ENCODE assay signal across 28 cellular contexts in genomic region chr7:141671705-141672496, GRCh38. TPM values are rescaled to one million over a fixed set of nuclear protein-coding genes. Genes with fewer than 3 reads are reported as not detected.
A peak's percentile ranks its signal among the peaks of the same experiment; 100 is the strongest.
DNase-seq lines count a peak whose midpoint lies in the region; ATAC-seq, FAIRE-seq and TF ChIP-seq lines count a peak whose summit lies in the region.
"Had no signal": no experiment of that assay in that cellular context is flagged by ENCODE, and none has a peak within 500 bp of the region (broad histone marks: within the 10 kb centered on the region; RNA-seq: fewer than 3 reads in every experiment).

No MANE protein-coding gene starts in this region.

- TF ChIP-seq CTCF in esophagus squamous epithelium (IDR thresholded peaks at IDR 0.05) (no peak), upper lobe of right lung (IDR thresholded peaks at IDR 0.05) (no peak)

- H3K36me3 ChIP-seq in esophagus squamous epithelium (peaks cover 0 to 35% (median 0%) of the 10 kb centered on the region in 3 donors), upper lobe of right lung (peaks cover 32% of the 10 kb centered on the region), small intestine (ENCODE audit: control insufficient read depth in 2 of 2, insufficient read depth in 2 of 2, low read length in 2 of 2) (no peaks in the 10 kb centered on the region)
- H3K36me3 ChIP-seq: colonic mucosa, prostate gland had no signal

- CTCF ChIA-PET in activated naive CD4-positive, alpha-beta T cell treated with anti-CD3 and anti-CD28 coated beads, Interleukin-2, amount 10 ng/mL, durations not matched to agents 7 days and 5 days (lab: Charles Lee) = interaction anchor here (0.9 kb wide), 1 partner anchor 12 kb away, joined by 3 read pairs; no protein-coding TSS in a partner anchor

- 85 to 92% methylated on average over 7 of the region's 7 CpGs for WGBS in esophagus squamous epithelium, 2 donors
- WGBS in small intestine, 3 donors = 94 to 96% (median 95%) methylated on average over 7 of the region's 7 CpGs

- H3K4me1 ChIP-seq in esophagus squamous epithelium (peaks cover 13 to 52% (median 21%) of the 10 kb centered on the region in 3 donors), upper lobe of right lung (peaks cover 4% of the 10 kb centered on the region), small intestine (ENCODE audit: control insufficient read depth in 2 of 2, insufficient read depth in 1 of 2, low read depth in 1 of 2, low read length in 1 of 2) (no peaks in the 10 kb centered on the region)
- H3K4me1 ChIP-seq: colonic mucosa, prostate gland had no signal

- intact Hi-C loops in esophagus squamous epithelium (cut with DNase I) = no loop called here
- intact Hi-C loops in upper lobe of right lung (cut with DNase I) = no loop called here
- intact Hi-C loops in left colon (cut with DNase I, micrococcal nuclease) = no loop called here

- no peak for TF ChIP-seq POLR2A in esophagus squamous epithelium (IDR thresholded peaks at IDR 0.05)

- no peak overlapping the region for H3K4me3 ChIP-seq in esophagus squamous epithelium
- no peak overlapping the region for H3K4me3 ChIP-seq in upper lobe of right lung
- H3K4me3 ChIP-seq in small intestine (ENCODE audit: low read depth in 1 of 2, low read length in 2 of 2) = no peak overlapping the region
- H3K4me3 ChIP-seq: BLaER1 treated with 17β-estradiol and CSF1 and Interleukin-3, amounts not matched to agents 10 nM and 100 nM; colonic mucosa; GM23248; heart left ventricle; left ventricle myocardium inferior; prostate gland; SJSA1 had no signal

- no peak for FAIRE-seq in small intestine (lab: Jason Lieb, UNC)
- FAIRE-seq: GM12892, GM19239 had no signal

- no peak overlapping the region for H3K4me3 Mint-ChIP-seq in activated naive CD4-positive, alpha-beta T cell treated with anti-CD3 and anti-CD28 coated beads, Interleukin-2, amount 10 ng/mL, durations not matched to agents 7 days and 5 days
- H3K4me3 Mint-ChIP-seq: activated CD4-positive, alpha-beta memory T cell treated with anti-CD3 and anti-CD28 coated beads, Interleukin-2, amount 10 ng/mL, durations not matched to agents 7 days and 5 days; activated T-helper 1 cell treated with anti-CD3 and anti-CD28 coated beads, Interleukin-12 subunit alpha, Interleukin-12 subunit beta, Interleukin-2, Interleukin-4 antibody, amounts not matched to agents 30 ng/mL and 10 ng/mL and 1 ng/mL, durations not matched to agents 14 hours and 24 hours and 36 hours; endodermal cell; IgD-negative memory B cell; neural crest cell had no signal

- H3K9me3 ChIP-seq in esophagus squamous epithelium = no peaks in the 10 kb centered on the region
- H3K9me3 ChIP-seq in upper lobe of right lung = no peaks in the 10 kb centered on the region
- H3K9me3 ChIP-seq in small intestine (ENCODE audit: control insufficient read depth, low read depth) = no peaks in the 10 kb centered on the region
- H3K9me3 ChIP-seq: colonic mucosa, prostate gland, SJSA1 had no signal

- H3K27ac Mint-ChIP-seq in activated naive CD4-positive, alpha-beta T cell treated with anti-CD3 and anti-CD28 coated beads, Interleukin-2, amount 50 U/mL, for 72 hours = peak overlapping the region; percentile 24 to 60
- no peak overlapping the region for H3K27ac Mint-ChIP-seq in activated naive CD4-positive, alpha-beta T cell treated with anti-CD3 and anti-CD28 coated beads, Interleukin-2, amount 10 ng/mL, durations not matched to agents 7 days and 5 days
- H3K27ac Mint-ChIP-seq: activated CD4-positive, alpha-beta memory T cell treated with anti-CD3 and anti-CD28 coated beads, Interleukin-2, amount 10 ng/mL, durations not matched to agents 7 days and 5 days; activated T-helper 1 cell treated with anti-CD3 and anti-CD28 coated beads, Interleukin-12 subunit alpha, Interleukin-12 subunit beta, Interleukin-2, Interleukin-4 antibody, amounts not matched to agents 30 ng/mL and 10 ng/mL and 1 ng/mL, durations not matched to agents 14 hours and 24 hours and 36 hours; endodermal cell; IgD-negative memory B cell had no signal

- H3K27ac ChIP-seq in esophagus squamous epithelium (peak overlapping the region in 3 of 4 donors; percentile 3 to 84 (median 51)), upper lobe of right lung (no peak overlapping the region), small intestine (ENCODE audit: low read depth in 1 of 2, low read length in 1 of 2) (no peak overlapping the region)
- H3K27ac ChIP-seq: BLaER1 treated with 17β-estradiol and CSF1 and Interleukin-3, amounts not matched to agents 10 nM and 100 nM; colonic mucosa; GM23248; prostate gland; SJSA1 had no signal

- ATAC-seq in activated naive CD4-positive, alpha-beta T cell treated with anti-CD3 and anti-CD28 coated beads, Interleukin-2, amount 50 U/mL, for 72 hours = no peak
- peak; percentile 66 for ATAC-seq in upper lobe of right lung
- ATAC-seq in left colon = no peak
- ATAC-seq: heart left ventricle had no signal

- no peaks in the 10 kb centered on the region for H3K9me3 Mint-ChIP-seq in activated naive CD4-positive, alpha-beta T cell treated with anti-CD3 and anti-CD28 coated beads, Interleukin-2, amount 50 U/mL, for 72 hours
- H3K9me3 Mint-ChIP-seq in activated naive CD4-positive, alpha-beta T cell treated with anti-CD3 and anti-CD28 coated beads, Interleukin-2, amount 10 ng/mL, durations not matched to agents 7 days and 5 days = no peaks in the 10 kb centered on the region
- H3K9me3 Mint-ChIP-seq: activated CD4-positive, alpha-beta memory T cell treated with anti-CD3 and anti-CD28 coated beads, Interleukin-2, amount 10 ng/mL, durations not matched to agents 7 days and 5 days; activated T-helper 1 cell treated with anti-CD3 and anti-CD28 coated beads, Interleukin-12 subunit alpha, Interleukin-12 subunit beta, Interleukin-2, Interleukin-4 antibody, amounts not matched to agents 30 ng/mL and 10 ng/mL and 1 ng/mL, durations not matched to agents 14 hours and 24 hours and 36 hours; endodermal cell; IgD-negative memory B cell; neural crest cell had no signal

- H3K27me3 ChIP-seq in esophagus squamous epithelium = no peaks in the 10 kb centered on the region
- H3K27me3 ChIP-seq in upper lobe of right lung = no peaks in the 10 kb centered on the region
- no peaks in the 10 kb centered on the region for H3K27me3 ChIP-seq in small intestine (ENCODE audit: control insufficient read depth in 2 of 2, insufficient read depth in 2 of 2, low read length in 2 of 2)
- H3K27me3 ChIP-seq: BLaER1 treated with 17β-estradiol and CSF1 and Interleukin-3, amounts not matched to agents 10 nM and 100 nM; colonic mucosa; heart left ventricle; SJSA1 had no signal

- H3K4me1 Mint-ChIP-seq in activated naive CD4-positive, alpha-beta T cell treated with anti-CD3 and anti-CD28 coated beads, Interleukin-2, amount 10 ng/mL, durations not matched to agents 7 days and 5 days = peaks cover 22% of the 10 kb centered on the region

- H3K36me3 Mint-ChIP-seq in activated naive CD4-positive, alpha-beta T cell treated with anti-CD3 and anti-CD28 coated beads, Interleukin-2, amount 50 U/mL, for 72 hours = peaks cover 0 to 5% of the 10 kb centered on the region in 2 donors
- H3K36me3 Mint-ChIP-seq in activated naive CD4-positive, alpha-beta T cell treated with anti-CD3 and anti-CD28 coated beads, Interleukin-2, amount 10 ng/mL, durations not matched to agents 7 days and 5 days = peaks cover 21% of the 10 kb centered on the region

- no peak for DNase-seq in activated naive CD4-positive, alpha-beta T cell treated with anti-CD3 and anti-CD28 coated beads, Interleukin-2, amount 50 U/mL, for 72 hours (ENCODE audit: low spot score in 2 of 2)
- DNase-seq in activated naive CD4-positive, alpha-beta T cell treated with anti-CD3 and anti-CD28 coated beads, Interleukin-2, amount 10 ng/mL, durations not matched to agents 7 days and 5 days = no peak
- DNase-seq in OCI-M1 (lab: John Stamatoyannopoulos, UW) (peak; percentile 5), esophagus squamous epithelium (lab: John Stamatoyannopoulos, UW) (no peak), upper lobe of right lung (no peak), small intestine (no peak), left colon (no peak)
- no peak for DNase-seq in stimulated activated CD4-positive, alpha-beta T cell treated with anti-CD3 and anti-CD28 coated beads, Interleukin-2, amount 100 ng/mL, for 48 hours
- DNase-seq: activated CD4-positive, alpha-beta memory T cell treated with anti-CD3 and anti-CD28 coated beads, Interleukin-2, amount 10 ng/mL, durations not matched to agents 7 days and 5 days; colonic mucosa; endodermal cell; GDM1; GM23248; heart left ventricle; left ventricle myocardium inferior; NCI-H1694; stimulated activated CD4-positive, alpha-beta T cell treated with anti-CD3 and anti-CD28 coated beads, Interleukin-4, amount 100 ng/mL, for 24 hours; T-helper 2 cell had no signal

- H3K27me3 Mint-ChIP-seq in activated naive CD4-positive, alpha-beta T cell treated with anti-CD3 and anti-CD28 coated beads, Interleukin-2, amount 10 ng/mL, durations not matched to agents 7 days and 5 days = no peaks in the 10 kb centered on the region
- H3K27me3 Mint-ChIP-seq: activated CD4-positive, alpha-beta memory T cell treated with anti-CD3 and anti-CD28 coated beads, Interleukin-2, amount 10 ng/mL, durations not matched to agents 7 days and 5 days; IgD-negative memory B cell had no signal

RNA-seq across cellular contexts. Expression of gene DENND11, which starts 30.1 kb away (rescaled TPM):
- 10 to 100 TPM; 21.4 to 40.1 TPM for total RNA-seq in activated naive CD4-positive, alpha-beta T cell treated with anti-CD3 and anti-CD28 coated beads, Interleukin-2, amount 50 U/mL, for 72 hours
- total RNA-seq in esophagus squamous epithelium (10 to 100 TPM; 11.8 to 28.6 (median 14.2) TPM), upper lobe of right lung (40.2 TPM), left colon (10 to 100 TPM; 31.7 to 37.6 TPM)
- 1 to 10 TPM; 3.8 to 9.2 (median 4.9) TPM for polyA plus RNA-seq in small intestine

RNA-seq across cellular contexts. Expression of gene WEE2, which starts 36.3 kb away (rescaled TPM):
- not detected for total RNA-seq in activated naive CD4-positive, alpha-beta T cell treated with anti-CD3 and anti-CD28 coated beads, Interleukin-2, amount 50 U/mL, for 72 hours
- total RNA-seq in esophagus squamous epithelium (not detected), upper lobe of right lung (not detected), left colon (not detected)
- polyA plus RNA-seq in small intestine = not detected
- total RNA-seq: activated CD4-positive, alpha-beta memory T cell treated with anti-CD3 and anti-CD28 coated beads, Interleukin-2, amount 10 ng/mL, durations not matched to agents 7 days and 5 days; colonic mucosa; endodermal cell; GM23248; left ventricle myocardium inferior; MCF 10A; neural crest cell; prostate gland; SJSA1 had no signal
- polyA plus RNA-seq: GM23248, heart left ventricle, IgD-negative memory B cell, urinary bladder had no signal

Comparison
In these comparisons a context has a peak if more than half of its experiments do, and no peak if none do; other contexts are left out.
1. H3K27ac ChIP-seq: peak in esophagus squamous epithelium (3 of 4); none in upper lobe of right lung (single experiment) and small intestine (0 of 2).